Comparison of ENCODE assay signal across 8 cellular contexts in genomic region chr11:117828641-117829368, GRCh38. TPM values are rescaled to one million over a fixed set of nuclear protein-coding genes. Genes with fewer than 3 reads are reported as not detected.
A peak's percentile ranks its signal among the peaks of the same experiment; 100 is the strongest.
DNase-seq lines count a peak whose midpoint lies in the region; ATAC-seq and TF ChIP-seq lines count a peak whose summit lies in the region.

No MANE protein-coding gene starts in this region.

- H3K4me3 ChIP-seq in AG10803 (ENCODE audit: low read length) = no peak overlapping the region
- H3K4me3 ChIP-seq in kidney epithelial cell (ENCODE audit: low read depth, low read length) = no peak overlapping the region

- H3K36me3 Mint-ChIP-seq in activated naive CD8-positive, alpha-beta T cell treated with anti-CD3 and anti-CD28 coated beads for 36 hours = no peaks in the 10 kb centered on the region

- no peaks in the 10 kb centered on the region for H3K36me3 ChIP-seq in kidney epithelial cell (ENCODE audit: control insufficient read depth, insufficient read depth, low read length)

- TF ChIP-seq CTCF in AG10803 (conservative IDR thresholded peaks at IDR 0.05; ENCODE audit: low read length) = no peak
- TF ChIP-seq CTCF in kidney epithelial cell (IDR thresholded peaks at IDR 0.05; ENCODE audit: insufficient read depth, low read length, poor library complexity, severe bottlenecking) = no peak

- no peak for ATAC-seq in sciatic nerve

- H3K4me3 Mint-ChIP-seq in activated naive CD8-positive, alpha-beta T cell treated with anti-CD3 and anti-CD28 coated beads for 36 hours = peak overlapping the region; percentile 27

- intact Hi-C loops in sciatic nerve (cut with DNase I) = no loop called here

- peaks cover 51% of the 10 kb centered on the region for H3K4me1 Mint-ChIP-seq in activated naive CD8-positive, alpha-beta T cell treated with anti-CD3 and anti-CD28 coated beads for 36 hours

- DNase-seq in AG10803 (ENCODE audit: low read depth) = peak; percentile 15
- peak; percentile 30 for DNase-seq in HCEC 1CT
- DNase-seq in T follicular helper cell (ENCODE audit: low read depth) = peak; percentile 50
- peak; percentile 93 for DNase-seq in activated naive CD8-positive, alpha-beta T cell treated with anti-CD3 and anti-CD28 coated beads for 36 hours
- DNase-seq in kidney epithelial cell (ENCODE audit: low read depth) = peak; percentile 72
- peak; percentile 82 to 87 for DNase-seq in stimulated activated CD8-positive, alpha-beta memory T cell treated with anti-CD3 and anti-CD28 coated beads, Interleukin-2, amount 100 ng/mL, for 1 hour (ENCODE audit: low read depth in 2 of 2)
- no peak for DNase-seq in sciatic nerve (ENCODE audit: low spot score)
- DNase-seq in AML-193 (lab: John Stamatoyannopoulos, UW) = no peak

- H3K27me3 Mint-ChIP-seq in activated naive CD8-positive, alpha-beta T cell treated with anti-CD3 and anti-CD28 coated beads for 36 hours = no peaks in the 10 kb centered on the region

- no peaks in the 10 kb centered on the region for H3K27me3 ChIP-seq in kidney epithelial cell (ENCODE audit: control insufficient read depth, insufficient read depth, low read length)

- H3K9me3 Mint-ChIP-seq in activated naive CD8-positive, alpha-beta T cell treated with anti-CD3 and anti-CD28 coated beads for 36 hours = no peaks in the 10 kb centered on the region

- peak overlapping the region; percentile 84 for H3K27ac Mint-ChIP-seq in activated naive CD8-positive, alpha-beta T cell treated with anti-CD3 and anti-CD28 coated beads for 36 hours

RNA-seq across cellular contexts. Expression of gene FXYD2, which starts 4.3 kb away (rescaled TPM):
- total RNA-seq in activated naive CD8-positive, alpha-beta T cell treated with anti-CD3 and anti-CD28 coated beads for 36 hours = 1 to 10 TPM; 8.3 to 8.8 TPM
- total RNA-seq in kidney epithelial cell (5.0 and 7.5 TPM in 2 replicates), sciatic nerve (6.6 TPM)

RNA-seq across cellular contexts. Expression of gene DSCAML1, which starts 31.8 kb away (rescaled TPM):
- under 1 TPM; 0.87 to 0.94 TPM for total RNA-seq in activated naive CD8-positive, alpha-beta T cell treated with anti-CD3 and anti-CD28 coated beads for 36 hours
- total RNA-seq in kidney epithelial cell (0.21 and 3.1 TPM in 2 replicates), sciatic nerve (4.2 TPM)

RNA-seq across cellular contexts. Expression of gene FXYD6, which starts 47.7 kb away (rescaled TPM):
- under 1 TPM in 1 of 2 experiments, not detected in 1; 0.18 TPM for total RNA-seq in activated naive CD8-positive, alpha-beta T cell treated with anti-CD3 and anti-CD28 coated beads for 36 hours
- 45.8 and 83.4 TPM in 2 replicates for total RNA-seq in kidney epithelial cell
- 141 TPM for total RNA-seq in sciatic nerve

Comparison
In these comparisons a context has a peak if more than half of its experiments do, and no peak if none do; other contexts are left out.
1. DNase-seq: peak in AG10803 (single experiment), HCEC 1CT (single experiment), T follicular helper cell (single experiment), activated naive CD8-positive, alpha-beta T cell treated with anti-CD3 and anti-CD28 coated beads for 36 hours (single experiment), kidney epithelial cell (single experiment) and stimulated activated CD8-positive, alpha-beta memory T cell treated with anti-CD3 and anti-CD28 coated beads, Interleukin-2, amount 100 ng/mL, for 1 hour (2 of 2); none in sciatic nerve (single experiment) and AML-193 (0 of 2).
2. RNA of gene FXYD6, which starts 47.7 kb away (total RNA-seq): 141 TPM in sciatic nerve (single experiment) and 45.8 to 83.4 TPM in kidney epithelial cell; 0.18 TPM in activated naive CD8-positive, alpha-beta T cell treated with anti-CD3 and anti-CD28 coated beads for 36 hours; every median in the first group is over 10 times any median in the second.